ENCODE assay signal across 1 cellular context in genomic region chr15:80587007-80587406, GRCh38.
TF ChIP-seq lines count a peak whose summit lies in the region.

No MANE protein-coding gene starts in this region.

TF ChIP-seq in IMR-90, 13 proteins besides CTCF, POLR2A, EP300 and RAD21 (continued from another document):
- TF ChIP-seq USF2 (IDR thresholded peaks at IDR 0.05; ENCODE audit: low read depth, low read length) = no peak
